ENCODE assay signal across 1 cellular context in the genomic region with DNA sequence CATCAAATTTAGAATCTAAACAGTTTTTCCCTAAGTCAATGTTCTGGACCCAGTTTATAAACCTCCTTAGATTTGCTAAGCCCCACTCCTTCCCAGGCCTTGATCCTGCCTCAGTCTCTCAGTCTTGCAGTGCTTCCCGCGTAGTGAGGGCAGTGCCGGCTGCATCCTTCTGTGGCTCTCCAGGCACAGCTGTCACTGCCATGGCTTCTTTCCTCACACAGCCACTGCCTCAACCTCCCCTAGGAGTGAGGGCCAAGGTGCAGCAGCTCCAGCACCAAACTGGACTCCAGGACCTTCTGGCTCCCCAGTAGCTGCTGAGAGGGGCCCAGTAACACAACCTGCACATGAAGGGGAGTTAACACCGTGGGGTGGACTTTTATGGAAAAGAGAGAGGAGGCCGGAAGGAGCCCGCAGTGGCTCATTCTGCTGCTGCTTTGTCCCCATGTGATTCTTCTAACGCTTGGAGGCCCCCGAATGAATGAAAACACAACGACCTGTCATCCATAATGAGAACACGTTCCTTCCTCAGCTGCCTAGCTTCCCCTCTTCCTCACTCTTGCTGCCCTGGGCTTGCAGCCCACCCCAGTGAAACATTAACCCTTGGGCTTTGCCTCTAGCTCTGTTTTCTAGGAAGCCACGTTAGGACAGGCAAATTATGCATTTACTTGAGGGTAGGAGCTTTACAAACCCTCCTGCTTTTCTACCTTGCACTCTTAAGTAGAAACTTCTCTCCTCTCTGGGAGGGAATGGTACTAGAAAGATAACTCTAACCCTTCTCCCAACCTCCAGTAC.
TF ChIP-seq lines count a peak whose summit lies in the region.

No MANE protein-coding gene starts in this region.

TF ChIP-seq in HCT116, 20 proteins besides CTCF, POLR2A, EP300 and RAD21:
- TF ChIP-seq EGR1 (IDR thresholded peaks at IDR 0.05; ENCODE audit: low read depth) = no peak
- no peak for TF ChIP-seq SIN3A (IDR thresholded peaks at IDR 0.05; ENCODE audit: low read depth)
- TF ChIP-seq, protein P1, sequence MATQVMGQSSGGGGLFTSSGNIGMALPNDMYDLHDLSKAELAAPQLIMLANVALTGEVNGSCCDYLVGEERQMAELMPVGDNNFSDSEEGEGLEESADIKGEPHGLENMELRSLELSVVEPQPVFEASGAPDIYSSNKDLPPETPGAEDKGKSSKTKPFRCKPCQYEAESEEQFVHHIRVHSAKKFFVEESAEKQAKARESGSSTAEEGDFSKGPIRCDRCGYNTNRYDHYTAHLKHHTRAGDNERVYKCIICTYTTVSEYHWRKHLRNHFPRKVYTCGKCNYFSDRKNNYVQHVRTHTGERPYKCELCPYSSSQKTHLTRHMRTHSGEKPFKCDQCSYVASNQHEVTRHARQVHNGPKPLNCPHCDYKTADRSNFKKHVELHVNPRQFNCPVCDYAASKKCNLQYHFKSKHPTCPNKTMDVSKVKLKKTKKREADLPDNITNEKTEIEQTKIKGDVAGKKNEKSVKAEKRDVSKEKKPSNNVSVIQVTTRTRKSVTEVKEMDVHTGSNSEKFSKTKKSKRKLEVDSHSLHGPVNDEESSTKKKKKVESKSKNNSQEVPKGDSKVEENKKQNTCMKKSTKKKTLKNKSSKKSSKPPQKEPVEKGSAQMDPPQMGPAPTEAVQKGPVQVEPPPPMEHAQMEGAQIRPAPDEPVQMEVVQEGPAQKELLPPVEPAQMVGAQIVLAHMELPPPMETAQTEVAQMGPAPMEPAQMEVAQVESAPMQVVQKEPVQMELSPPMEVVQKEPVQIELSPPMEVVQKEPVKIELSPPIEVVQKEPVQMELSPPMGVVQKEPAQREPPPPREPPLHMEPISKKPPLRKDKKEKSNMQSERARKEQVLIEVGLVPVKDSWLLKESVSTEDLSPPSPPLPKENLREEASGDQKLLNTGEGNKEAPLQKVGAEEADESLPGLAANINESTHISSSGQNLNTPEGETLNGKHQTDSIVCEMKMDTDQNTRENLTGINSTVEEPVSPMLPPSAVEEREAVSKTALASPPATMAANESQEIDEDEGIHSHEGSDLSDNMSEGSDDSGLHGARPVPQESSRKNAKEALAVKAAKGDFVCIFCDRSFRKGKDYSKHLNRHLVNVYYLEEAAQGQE (IDR thresholded peaks at IDR 0.05; ENCODE audit: low read depth) = no peak
- no peak for TF ChIP-seq ZFX (IDR thresholded peaks at IDR 0.05)
- no peak for TF ChIP-seq MAX (IDR thresholded peaks at IDR 0.05)
- TF ChIP-seq JUND (IDR thresholded peaks at IDR 0.05) = no peak
